Comparison of ENCODE assay signal across 8 cellular contexts in genomic region chr1:156748670-156749428, GRCh38. TPM values are rescaled to one million over a fixed set of nuclear protein-coding genes. Genes with fewer than 3 reads are reported as not detected.
DNase-seq lines count a peak whose midpoint lies in the region; ATAC-seq and TF ChIP-seq lines count a peak whose summit lies in the region.

No MANE protein-coding gene starts in this region.

- ATAC-seq in T-helper 17 cell (no peak), GM18861 (IDR thresholded peaks at IDR 0.05; ENCODE audit: unreplicated experiment) (no peak)
- ATAC-seq in natural killer cell treated with Interleukin-12 subunit alpha and Interleukin-12 subunit beta and Interleukin-15 and Interleukin-18, amount 100 ng/mL, for 72 hours: no peak

- peaks cover 47% of the 10 kb centered on the region for H3K4me1 Mint-ChIP-seq in T-helper 17 cell
- peaks cover 60 to 64% of the 10 kb centered on the region in 2 donors for H3K4me1 Mint-ChIP-seq in natural killer cell treated with Interleukin-12 subunit alpha and Interleukin-12 subunit beta and Interleukin-15 and Interleukin-18, amount 100 ng/mL, for 72 hours (ENCODE audit: low read depth in 2 of 2)

- no peaks in the 10 kb centered on the region for H3K27me3 Mint-ChIP-seq in T-helper 17 cell
- H3K27me3 Mint-ChIP-seq in natural killer cell treated with Interleukin-12 subunit alpha and Interleukin-12 subunit beta and Interleukin-15 and Interleukin-18, amount 100 ng/mL, for 72 hours: no peaks in the 10 kb centered on the region

- peak overlapping the region; percentile 99 for H3K27ac Mint-ChIP-seq in T-helper 17 cell
- H3K27ac Mint-ChIP-seq in natural killer cell treated with Interleukin-12 subunit alpha and Interleukin-12 subunit beta and Interleukin-15 and Interleukin-18, amount 100 ng/mL, for 72 hours: peak overlapping the region; percentile 97 to 100

- in situ Hi-C loops in ACHN (cut with HindIII; ENCODE audit: low pct_ligation_motif_present, low pct_unique_long_range_greater_than_20kb, low sequenced_read_pairs): no loop called here

- no peaks in the 10 kb centered on the region for H3K9me3 Mint-ChIP-seq in natural killer cell treated with Interleukin-12 subunit alpha and Interleukin-12 subunit beta and Interleukin-15 and Interleukin-18, amount 100 ng/mL, for 72 hours

- DNase-seq in ACHN (peak; percentile 77), H4 (ENCODE audit: low spot score) (peak; percentile 15), T-helper 17 cell (no peak), erythroblast (lab: John Stamatoyannopoulos, UW) (peak; percentile 71 to 74), inferior parietal cortex (ENCODE audit: extremely low spot score) (no peak)
- DNase-seq in natural killer cell treated with Interleukin-12 subunit alpha and Interleukin-12 subunit beta and Interleukin-15 and Interleukin-18, amount 100 ng/mL, for 72 hours (ENCODE audit: low spot score): peak; percentile 75
- no peak for DNase-seq in effector CD8-positive, alpha-beta T cell (lab: John Stamatoyannopoulos, UW)

- H3K9me3 ChIP-seq in T-helper 17 cell (ENCODE audit: control insufficient read depth, low read length, poor library complexity, severe bottlenecking): no peaks in the 10 kb centered on the region

- peaks cover 5% of the 10 kb centered on the region for H3K36me3 Mint-ChIP-seq in T-helper 17 cell (ENCODE audit: low read depth)
- H3K36me3 Mint-ChIP-seq in natural killer cell treated with Interleukin-12 subunit alpha and Interleukin-12 subunit beta and Interleukin-15 and Interleukin-18, amount 100 ng/mL, for 72 hours: peaks cover 4% of the 10 kb centered on the region

- peak overlapping the region; percentile 94 for H3K4me3 Mint-ChIP-seq in T-helper 17 cell
- peak overlapping the region; percentile 97 for H3K4me3 Mint-ChIP-seq in natural killer cell treated with Interleukin-12 subunit alpha and Interleukin-12 subunit beta and Interleukin-15 and Interleukin-18, amount 100 ng/mL, for 72 hours

- no peak for TF ChIP-seq POLR2A in erythroblast (IDR thresholded peaks at IDR 0.05; ENCODE audit: low read length)

RNA-seq across cellular contexts. Expression of gene HDGF, which starts 2.6 kb away (rescaled TPM):
- total RNA-seq in H4 (2014; rRNA removed; shearing (Covaris generic)): 168 and 173 TPM in 2 replicates
- total RNA-seq in T-helper 17 cell: 100 to 1,000 TPM in 1 of 2 donors, 10 to 100 TPM in 1; 75.3 to 100 TPM
- total RNA-seq in natural killer cell treated with Interleukin-12 subunit alpha and Interleukin-12 subunit beta and Interleukin-15 and Interleukin-18, amount 100 ng/mL, for 72 hours: 100 to 1,000 TPM; 208 to 308 TPM

RNA-seq across cellular contexts. Expression of gene MRPL24, which starts 8.0 kb away (rescaled TPM):
- total RNA-seq in H4 (2014; rRNA removed; shearing (Covaris generic)): 82.2 and 96.3 TPM in 2 replicates
- 10 to 100 TPM; 18.7 to 25.1 TPM for total RNA-seq in T-helper 17 cell
- 10 to 100 TPM; 52.9 to 71.2 TPM for total RNA-seq in natural killer cell treated with Interleukin-12 subunit alpha and Interleukin-12 subunit beta and Interleukin-15 and Interleukin-18, amount 100 ng/mL, for 72 hours

RNA-seq across cellular contexts. Expression of gene PRCC, which starts 18.5 kb away (rescaled TPM):
- total RNA-seq in H4 (2014; rRNA removed; shearing (Covaris generic)): 22.2 and 36.2 TPM in 2 replicates
- total RNA-seq in T-helper 17 cell: 10 to 100 TPM; 51.0 to 82.4 TPM
- total RNA-seq in natural killer cell treated with Interleukin-12 subunit alpha and Interleukin-12 subunit beta and Interleukin-15 and Interleukin-18, amount 100 ng/mL, for 72 hours: 100 to 1,000 TPM in 1 of 2 donors, 10 to 100 TPM in 1; 86.2 to 116 TPM

RNA-seq across cellular contexts. Expression of gene ISG20L2, which starts 20.3 kb away (rescaled TPM):
- total RNA-seq in H4 (2014; rRNA removed; shearing (Covaris generic)): 22.2 and 27.0 TPM in 2 replicates
- 10 to 100 TPM; 41.4 to 54.2 TPM for total RNA-seq in T-helper 17 cell
- total RNA-seq in natural killer cell treated with Interleukin-12 subunit alpha and Interleukin-12 subunit beta and Interleukin-15 and Interleukin-18, amount 100 ng/mL, for 72 hours: 10 to 100 TPM; 67.5 to 97.5 TPM

RNA-seq across cellular contexts. Expression of gene METTL25B, which starts 20.6 kb away (rescaled TPM):
- total RNA-seq in H4 (2014; rRNA removed; shearing (Covaris generic)): 11.6 and 20.0 TPM in 2 replicates
- total RNA-seq in T-helper 17 cell: 10 to 100 TPM; 13.1 to 21.6 TPM
- 10 to 100 TPM; 33.0 to 37.4 TPM for total RNA-seq in natural killer cell treated with Interleukin-12 subunit alpha and Interleukin-12 subunit beta and Interleukin-15 and Interleukin-18, amount 100 ng/mL, for 72 hours

Comparison
In these comparisons a context has a peak if more than half of its experiments do, and no peak if none do; other contexts are left out.
1. DNase-seq: peak in ACHN (single experiment), H4 (single experiment), erythroblast (2 of 2) and natural killer cell treated with Interleukin-12 subunit alpha and Interleukin-12 subunit beta and Interleukin-15 and Interleukin-18, amount 100 ng/mL, for 72 hours (single experiment); none in T-helper 17 cell (0 of 3), effector CD8-positive, alpha-beta T cell (single experiment) and inferior parietal cortex (single experiment).